8 cellular contexts compared by ENCODE assay signal in the genomic region with DNA sequence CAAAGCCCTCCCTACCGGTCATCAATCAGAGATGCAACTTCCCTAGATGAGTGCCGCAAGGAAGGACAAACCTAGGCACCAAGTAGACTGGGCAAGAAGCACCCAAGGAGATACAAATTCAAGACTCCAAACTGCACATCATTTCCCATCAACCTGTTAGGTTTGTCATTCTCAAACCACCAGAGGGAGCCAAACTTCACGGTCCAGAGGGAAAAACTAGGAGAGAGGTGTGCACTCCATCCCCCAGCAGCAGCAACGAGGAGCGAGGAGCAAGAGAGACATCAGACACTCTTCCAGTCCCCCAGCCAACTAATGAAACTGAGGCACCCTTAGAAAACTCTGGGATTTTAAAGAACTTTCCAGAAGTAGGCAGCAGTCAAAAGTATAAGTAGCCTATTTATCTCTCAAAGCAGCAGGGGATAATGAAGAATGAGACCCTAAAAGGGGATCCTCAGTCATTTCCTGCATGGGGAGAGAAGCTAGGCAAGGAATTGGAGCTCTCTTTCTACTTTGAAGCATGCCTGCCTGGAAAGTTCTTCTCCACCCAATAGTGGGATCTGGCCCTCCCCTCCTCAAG. TPM values are rescaled to one million over a fixed set of nuclear protein-coding genes. Genes with fewer than 3 reads are reported as not detected.
DNase-seq lines count a peak whose midpoint lies in the region; ATAC-seq and TF ChIP-seq lines count a peak whose summit lies in the region.

No MANE protein-coding gene starts in this region.

- H3K27me3 ChIP-seq in colonic mucosa = no peaks in the 10 kb centered on the region
- no peaks in the 10 kb centered on the region for H3K27me3 ChIP-seq in liver (ENCODE audit: control insufficient read depth in 4 of 4, insufficient read depth in 4 of 4, low read length in 3 of 4)

- H3K4me1 ChIP-seq in colonic mucosa = no peaks in the 10 kb centered on the region
- H3K4me1 ChIP-seq in liver (ENCODE audit: control insufficient read depth in 4 of 4, insufficient read depth in 4 of 4, low read length in 3 of 4) = no peaks in the 10 kb centered on the region

- H3K36me3 ChIP-seq in colonic mucosa = no peaks in the 10 kb centered on the region
- no peaks in the 10 kb centered on the region for H3K36me3 ChIP-seq in liver (ENCODE audit: control insufficient read depth in 4 of 4, insufficient read depth in 3 of 4, low read depth in 1 of 4, low read length in 3 of 4)

- no peak overlapping the region for H3K9ac ChIP-seq in colonic mucosa (ENCODE audit: low read depth in 2 of 2, low read length in 2 of 2)
- H3K9ac ChIP-seq in liver (ENCODE audit: low read depth in 1 of 2, low read length in 2 of 2) = no peak overlapping the region

- DNase-seq in DMS 273 treated with DMSO at 0.1 percent for 48 hours (lab: John Stamatoyannopoulos, UW) (peak; percentile 33), NCI-H2227 treated with DMSO at 0.1 percent for 48 hours (lab: John Stamatoyannopoulos, UW) (peak; percentile 63), colonic mucosa (peak; percentile 66)
- peak; percentile 27 to 36 for DNase-seq in stimulated activated CD8-positive, alpha-beta memory T cell treated with anti-CD3 and anti-CD28 coated beads, Interleukin-15, amount 100 ng/mL, for 48 hours (ENCODE audit: low read depth in 2 of 2)

- H3K4me3 ChIP-seq in colonic mucosa (no peak overlapping the region), liver (ENCODE audit: low read depth in 1 of 3, low read length in 3 of 3) (no peak overlapping the region)

- peak; percentile 62 for ATAC-seq in HG02642 (IDR thresholded peaks at IDR 0.05; ENCODE audit: poor library complexity, unreplicated experiment)
- peak; percentile 64 to 70 for ATAC-seq in activated CD4-positive, CD25-positive, alpha-beta regulatory T cell treated with anti-CD3 and anti-CD28 coated beads, Interleukin-2, amount 50 U/mL, for 24 hours
- ATAC-seq in HG03442 (IDR thresholded peaks at IDR 0.05; ENCODE audit: unreplicated experiment) = no peak

- peak; percentile 92 to 97 for TF ChIP-seq RAD21 in liver (IDR thresholded peaks at IDR 0.05)

- WGBS in liver = 9% methylated on average over 5 of the region's 5 CpGs

- peak; percentile 59 for TF ChIP-seq CTCF in colonic mucosa (IDR thresholded peaks at IDR 0.05)
- TF ChIP-seq CTCF in liver (IDR thresholded peaks at IDR 0.05; ENCODE audit: low read depth, low read length, missing input control) = peak; percentile 63

- intact Hi-C loops in colonic mucosa (cut with DNase I) = loop anchor here (5.0 kb wide), 2 partner anchors 49 to 229 kb away; no protein-coding TSS in a partner anchor

- no peak overlapping the region for H3K27ac ChIP-seq in colonic mucosa
- no peak overlapping the region for H3K27ac ChIP-seq in liver (ENCODE audit: low read depth in 1 of 2, low read length in 2 of 2)

- no peaks in the 10 kb centered on the region for H3K9me3 ChIP-seq in colonic mucosa
- H3K9me3 ChIP-seq in liver (ENCODE audit: control insufficient read depth in 4 of 4, low read length in 3 of 4) = no peaks in the 10 kb centered on the region

TF ChIP-seq in liver, 16 proteins besides CTCF, POLR2A, EP300 and RAD21:
- TF ChIP-seq, protein P1, sequence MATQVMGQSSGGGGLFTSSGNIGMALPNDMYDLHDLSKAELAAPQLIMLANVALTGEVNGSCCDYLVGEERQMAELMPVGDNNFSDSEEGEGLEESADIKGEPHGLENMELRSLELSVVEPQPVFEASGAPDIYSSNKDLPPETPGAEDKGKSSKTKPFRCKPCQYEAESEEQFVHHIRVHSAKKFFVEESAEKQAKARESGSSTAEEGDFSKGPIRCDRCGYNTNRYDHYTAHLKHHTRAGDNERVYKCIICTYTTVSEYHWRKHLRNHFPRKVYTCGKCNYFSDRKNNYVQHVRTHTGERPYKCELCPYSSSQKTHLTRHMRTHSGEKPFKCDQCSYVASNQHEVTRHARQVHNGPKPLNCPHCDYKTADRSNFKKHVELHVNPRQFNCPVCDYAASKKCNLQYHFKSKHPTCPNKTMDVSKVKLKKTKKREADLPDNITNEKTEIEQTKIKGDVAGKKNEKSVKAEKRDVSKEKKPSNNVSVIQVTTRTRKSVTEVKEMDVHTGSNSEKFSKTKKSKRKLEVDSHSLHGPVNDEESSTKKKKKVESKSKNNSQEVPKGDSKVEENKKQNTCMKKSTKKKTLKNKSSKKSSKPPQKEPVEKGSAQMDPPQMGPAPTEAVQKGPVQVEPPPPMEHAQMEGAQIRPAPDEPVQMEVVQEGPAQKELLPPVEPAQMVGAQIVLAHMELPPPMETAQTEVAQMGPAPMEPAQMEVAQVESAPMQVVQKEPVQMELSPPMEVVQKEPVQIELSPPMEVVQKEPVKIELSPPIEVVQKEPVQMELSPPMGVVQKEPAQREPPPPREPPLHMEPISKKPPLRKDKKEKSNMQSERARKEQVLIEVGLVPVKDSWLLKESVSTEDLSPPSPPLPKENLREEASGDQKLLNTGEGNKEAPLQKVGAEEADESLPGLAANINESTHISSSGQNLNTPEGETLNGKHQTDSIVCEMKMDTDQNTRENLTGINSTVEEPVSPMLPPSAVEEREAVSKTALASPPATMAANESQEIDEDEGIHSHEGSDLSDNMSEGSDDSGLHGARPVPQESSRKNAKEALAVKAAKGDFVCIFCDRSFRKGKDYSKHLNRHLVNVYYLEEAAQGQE (IDR thresholded peaks at IDR 0.05) = no peak
- no peak for TF ChIP-seq RXRA (IDR thresholded peaks at IDR 0.05)

RNA-seq across cellular contexts. Expression of a gene that starts 37.0 kb away (rescaled TPM):
- 10 to 100 TPM; 10.0 to 22.6 TPM for total RNA-seq in colonic mucosa
- total RNA-seq in liver = 1 to 10 TPM; 6.0 to 9.0 TPM
- 1 to 10 TPM; 1.3 to 2.8 TPM for polyA plus RNA-seq in liver

RNA-seq across cellular contexts. Expression of a gene that starts 52.2 kb away (rescaled TPM):
- total RNA-seq in colonic mucosa (1,000 to 10,000 TPM in 1 of 2 donors, 100 to 1,000 TPM in 1; 662 to 1,207 TPM), liver (100 to 1,000 TPM; 296 to 854 TPM)
- 100 to 1,000 TPM; 508 to 650 TPM for polyA plus RNA-seq in liver
